17 cellular contexts compared by ENCODE assay signal in the genomic region with DNA sequence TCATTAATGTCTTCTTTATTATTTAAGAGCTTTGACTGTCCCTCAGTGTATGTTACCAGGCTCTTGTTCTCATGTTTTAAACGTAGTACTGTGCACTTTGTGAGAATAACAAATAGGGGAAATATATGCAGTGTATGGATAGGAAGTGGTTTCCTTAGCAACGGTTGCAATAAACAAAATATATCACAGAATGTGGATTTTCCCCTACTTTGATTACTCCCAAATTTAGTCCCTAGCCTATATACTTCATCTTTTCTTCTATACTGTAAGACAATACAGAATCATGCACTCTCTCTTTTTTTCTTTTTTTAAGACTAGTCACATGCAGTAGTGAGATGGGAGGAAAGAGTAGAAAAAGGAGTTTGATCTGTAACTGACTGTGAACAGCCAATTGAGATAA.
DNase-seq lines count a peak whose midpoint lies in the region; ATAC-seq and TF ChIP-seq lines count a peak whose summit lies in the region.
"Had no signal": no experiment of that assay in that cellular context is flagged by ENCODE, and none has a peak within 500 bp of the region (broad histone marks: within the 10 kb centered on the region; RNA-seq: fewer than 3 reads in every experiment).

No MANE protein-coding gene starts in this region.

- intact Hi-C loops in activated CD4-positive, alpha-beta T cell treated with anti-CD3 and anti-CD28 coated beads for 36 hours (cut with DNase I, micrococcal nuclease): no loop called here
- intact Hi-C loops in breast epithelium (cut with DNase I; ENCODE audit: low total_unique reads): no loop called here

- TF ChIP-seq CTCF in GM13976 (IDR thresholded peaks at IDR 0.05; ENCODE audit: borderline replicate concordance, control extremely low read depth, extremely low read depth, insufficient read depth, missing control alignments) (no peak), breast epithelium (IDR thresholded peaks at IDR 0.05) (no peak)

- ATAC-seq in activated CD4-positive, alpha-beta T cell treated with anti-CD3 and anti-CD28 coated beads for 36 hours: peak; percentile 42
- ATAC-seq in HG03280 (IDR thresholded peaks at IDR 0.05; ENCODE audit: unreplicated experiment): peak; percentile 75
- ATAC-seq in central memory CD8-positive, alpha-beta T cell (replicated peaks; ENCODE audit: extremely low read depth, poor library complexity, severe bottlenecking): peak; percentile 73
- peak; percentile 48 for ATAC-seq in stimulated activated effector memory CD8-positive, alpha-beta T cell treated with anti-CD3 and anti-CD28 coated beads, Interleukin-12 subunit alpha, Interleukin-12 subunit beta, amount 100 ng/mL, for 72 hours
- ATAC-seq: A549 had no signal

- peaks cover 18% of the 10 kb centered on the region for H3K4me1 Mint-ChIP-seq in activated CD4-positive, alpha-beta T cell treated with anti-CD3 and anti-CD28 coated beads for 36 hours
- peaks cover 18% of the 10 kb centered on the region for H3K4me1 Mint-ChIP-seq in central memory CD8-positive, alpha-beta T cell
- peaks cover 10% of the 10 kb centered on the region for H3K4me1 Mint-ChIP-seq in stimulated activated effector memory CD8-positive, alpha-beta T cell treated with anti-CD3 and anti-CD28 coated beads, Interleukin-12 subunit alpha, Interleukin-12 subunit beta, amount 100 ng/mL, for 72 hours

- DNase-seq in activated CD4-positive, alpha-beta T cell treated with anti-CD3 and anti-CD28 coated beads for 36 hours: no peak
- DNase-seq in activated CD4-positive, alpha-beta T cell treated with anti-CD3 and anti-CD28 coated beads, Interleukin-2, amount 50 U/mL, for 4 hours: no peak
- no peak for DNase-seq in central memory CD8-positive, alpha-beta T cell (ENCODE audit: low spot score in 2 of 2)
- DNase-seq in stimulated activated effector memory CD8-positive, alpha-beta T cell treated with anti-CD3 and anti-CD28 coated beads, Interleukin-12 subunit alpha, Interleukin-12 subunit beta, amount 100 ng/mL, for 72 hours (ENCODE audit: low spot score in 2 of 2): no peak
- DNase-seq in globus pallidus (ENCODE audit: low spot score) (no peak), GM13976 (ENCODE audit: low spot score) (no peak), breast epithelium (ENCODE audit: low spot score in 2 of 2) (no peak)
- DNase-seq: activated CD4-positive, alpha-beta T cell treated with anti-CD3 and anti-CD28 coated beads for 4 hours; activated naive CD4-positive, alpha-beta T cell treated with anti-CD3 and anti-CD28 coated beads, Interleukin-2, amount 50 U/mL, for 16 hours; GOT3; left cardiac atrium; NCI-H524 treated with DMSO at 0.1 percent for 48 hours; pancreas; stimulated activated CD4-positive, alpha-beta T cell treated with anti-CD3 and anti-CD28 coated beads, Interleukin-2, amount 100 ng/mL, for 24 hours had no signal

- in situ Hi-C loops in GM13976 (cut with MboI; ENCODE audit: low sequenced_read_pairs, unreplicated experiment): no loop called here

- no peak overlapping the region for H3K27ac ChIP-seq in breast epithelium
- H3K27ac ChIP-seq: A549, pancreas had no signal

- no peaks in the 10 kb centered on the region for H3K36me3 ChIP-seq in breast epithelium
- H3K36me3 ChIP-seq: pancreas had no signal

- no peak overlapping the region for H3K27ac Mint-ChIP-seq in activated CD4-positive, alpha-beta T cell treated with anti-CD3 and anti-CD28 coated beads for 36 hours
- peak overlapping the region; percentile 33 for H3K27ac Mint-ChIP-seq in central memory CD8-positive, alpha-beta T cell (ENCODE audit: low read depth)
- no peak overlapping the region for H3K27ac Mint-ChIP-seq in stimulated activated effector memory CD8-positive, alpha-beta T cell treated with anti-CD3 and anti-CD28 coated beads, Interleukin-12 subunit alpha, Interleukin-12 subunit beta, amount 100 ng/mL, for 72 hours
- H3K27ac Mint-ChIP-seq: stimulated activated naive CD8-positive, alpha-beta T cell treated with anti-CD3 and anti-CD28 coated beads, Interleukin-15, Interleukin-2, amounts not matched to agents 100 ng/mL and 50 ng/mL, for 24 hours had no signal

- POLR2A ChIA-PET in activated CD4-positive, alpha-beta T cell treated with anti-CD3 and anti-CD28 coated beads for 36 hours (lab: Charles Lee): no interaction called here

- CTCF ChIA-PET in activated CD4-positive, alpha-beta T cell treated with anti-CD3 and anti-CD28 coated beads for 36 hours (lab: Charles Lee): interaction anchor here (0.7 kb wide), 1 partner anchor 27 kb away, joined by 3 read pairs; no protein-coding TSS in a partner anchor

- no peaks in the 10 kb centered on the region for H3K9me3 Mint-ChIP-seq in activated CD4-positive, alpha-beta T cell treated with anti-CD3 and anti-CD28 coated beads for 36 hours (ENCODE audit: low read depth)
- no peaks in the 10 kb centered on the region for H3K9me3 Mint-ChIP-seq in central memory CD8-positive, alpha-beta T cell
- no peaks in the 10 kb centered on the region for H3K9me3 Mint-ChIP-seq in stimulated activated effector memory CD8-positive, alpha-beta T cell treated with anti-CD3 and anti-CD28 coated beads, Interleukin-12 subunit alpha, Interleukin-12 subunit beta, amount 100 ng/mL, for 72 hours
- H3K9me3 Mint-ChIP-seq: stimulated activated naive CD8-positive, alpha-beta T cell treated with anti-CD3 and anti-CD28 coated beads, Interleukin-15, Interleukin-2, amounts not matched to agents 100 ng/mL and 50 ng/mL, for 24 hours had no signal

- no peaks in the 10 kb centered on the region for H3K27me3 ChIP-seq in breast epithelium
- H3K27me3 ChIP-seq: pancreas had no signal

- H3K4me1 ChIP-seq in breast epithelium: no peaks in the 10 kb centered on the region
- H3K4me1 ChIP-seq: pancreas had no signal

- H3K4me3 Mint-ChIP-seq in activated CD4-positive, alpha-beta T cell treated with anti-CD3 and anti-CD28 coated beads for 36 hours: no peak overlapping the region
- no peak overlapping the region for H3K4me3 Mint-ChIP-seq in central memory CD8-positive, alpha-beta T cell
- no peak overlapping the region for H3K4me3 Mint-ChIP-seq in stimulated activated effector memory CD8-positive, alpha-beta T cell treated with anti-CD3 and anti-CD28 coated beads, Interleukin-12 subunit alpha, Interleukin-12 subunit beta, amount 100 ng/mL, for 72 hours
- H3K4me3 Mint-ChIP-seq: stimulated activated naive CD8-positive, alpha-beta T cell treated with anti-CD3 and anti-CD28 coated beads, Interleukin-15, Interleukin-2, amounts not matched to agents 100 ng/mL and 50 ng/mL, for 24 hours had no signal

- H3K36me3 Mint-ChIP-seq in activated CD4-positive, alpha-beta T cell treated with anti-CD3 and anti-CD28 coated beads for 36 hours (ENCODE audit: low read depth): no peaks in the 10 kb centered on the region
- H3K36me3 Mint-ChIP-seq in central memory CD8-positive, alpha-beta T cell (ENCODE audit: insufficient read depth): no peaks in the 10 kb centered on the region
- no peaks in the 10 kb centered on the region for H3K36me3 Mint-ChIP-seq in stimulated activated effector memory CD8-positive, alpha-beta T cell treated with anti-CD3 and anti-CD28 coated beads, Interleukin-12 subunit alpha, Interleukin-12 subunit beta, amount 100 ng/mL, for 72 hours

- TF ChIP-seq POLR2A in breast epithelium (IDR thresholded peaks at IDR 0.05): no peak

- no peak overlapping the region for H3K4me3 ChIP-seq in breast epithelium
- H3K4me3 ChIP-seq: A549, pancreas had no signal

- no peaks in the 10 kb centered on the region for H3K9me3 ChIP-seq in breast epithelium
- H3K9me3 ChIP-seq: A549, pancreas had no signal

- H3K27me3 Mint-ChIP-seq in activated CD4-positive, alpha-beta T cell treated with anti-CD3 and anti-CD28 coated beads for 36 hours: peaks cover 4% of the 10 kb centered on the region
- peaks cover 7% of the 10 kb centered on the region for H3K27me3 Mint-ChIP-seq in central memory CD8-positive, alpha-beta T cell
- H3K27me3 Mint-ChIP-seq: stimulated activated naive CD8-positive, alpha-beta T cell treated with anti-CD3 and anti-CD28 coated beads, Interleukin-15, Interleukin-2, amounts not matched to agents 100 ng/mL and 50 ng/mL, for 24 hours had no signal
